In genomic region chr1:11746795-11747487, GRCh38 we compare ENCODE assay signal across 27 cellular contexts. TPM values are rescaled to one million over a fixed set of nuclear protein-coding genes. Genes with fewer than 3 reads are reported as not detected.
A peak's percentile ranks its signal among the peaks of the same experiment; 100 is the strongest.
DNase-seq lines count a peak whose midpoint lies in the region; ATAC-seq, FAIRE-seq and TF ChIP-seq lines count a peak whose summit lies in the region.
"Had no signal": no experiment of that assay in that cellular context is flagged by ENCODE, and none has a peak within 500 bp of the region (broad histone marks: within the 10 kb centered on the region; RNA-seq: fewer than 3 reads in every experiment).

No MANE protein-coding gene starts in this region.

- FAIRE-seq in K562 (lab: Jason Lieb, UNC): no peak
- FAIRE-seq: astrocyte, endothelial cell of umbilical vein had no signal

- 84% methylated on average over 20 of the region's 20 CpGs for WGBS in K562 (ENCODE audit: insufficient coverage, low coverage, missing lambda C conversion rate)

- H4K20me1 ChIP-seq in K562 (replicated peaks; ENCODE audit: control insufficient read depth, insufficient read depth, low read length) (no peaks in the 10 kb centered on the region), GM23338 (replicated peaks; ENCODE audit: insufficient read depth) (no peaks in the 10 kb centered on the region)

- peaks cover 12% of the 10 kb centered on the region for H3K27me3 Mint-ChIP-seq in GM23338 (ENCODE audit: insufficient read depth, low read depth, poor library complexity)
- H3K27me3 Mint-ChIP-seq: activated B cell treated with CpG ODN at 0.5 μM for 24 hours; activated naive CD8-positive, alpha-beta T cell treated with anti-CD3 and anti-CD28 coated beads for 36 hours; CD4-positive, alpha-beta T cell; naive thymus-derived CD8-positive, alpha-beta T cell had no signal

- no peaks in the 10 kb centered on the region for H3K9me3 ChIP-seq in K562 (replicated peaks; ENCODE audit: control insufficient read depth, insufficient read depth, low read depth, low read length)
- H3K9me3 ChIP-seq in right atrium auricular region: no peaks in the 10 kb centered on the region
- H3K9me3 ChIP-seq in HAP-1: no peaks in the 10 kb centered on the region
- H3K9me3 ChIP-seq: SJCRH30 had no signal

- intact Hi-C loops in K562 (cut with micrococcal nuclease): no loop called here

- H3K27me3 ChIP-seq in K562 (ENCODE audit: control insufficient read depth in 2 of 2, insufficient read depth in 2 of 2, low read length in 2 of 2) (no peaks in the 10 kb centered on the region), right atrium auricular region (no peaks in the 10 kb centered on the region), HAP-1 (ENCODE audit: low read depth) (no peaks in the 10 kb centered on the region), GM23338 (ENCODE audit: insufficient read depth) (no peaks in the 10 kb centered on the region)
- H3K27me3 ChIP-seq: SJCRH30 had no signal

- no peak overlapping the region for H3K27ac Mint-ChIP-seq in GM23338
- H3K27ac Mint-ChIP-seq: activated B cell treated with CpG ODN at 0.5 μM for 24 hours; activated naive CD8-positive, alpha-beta T cell treated with anti-CD3 and anti-CD28 coated beads for 36 hours; CD4-positive, alpha-beta T cell had no signal

- H3K9me1 ChIP-seq in K562 (ENCODE audit: control insufficient read depth, insufficient read depth, low read length): no peaks in the 10 kb centered on the region

- peaks cover 8% of the 10 kb centered on the region for H3K4me1 Mint-ChIP-seq in GM23338

- no TSS peak for BruUV-seq in K562 (replicated peaks; lab: Mats Ljungman, UMichigan)

- no peaks in the 10 kb centered on the region for H3K9me2 ChIP-seq in GM23338 (ENCODE audit: insufficient read depth)

- H3K36me3 Mint-ChIP-seq in GM23338 (ENCODE audit: low read depth): peaks cover 25% of the 10 kb centered on the region
- H3K36me3 Mint-ChIP-seq: activated naive CD8-positive, alpha-beta T cell treated with anti-CD3 and anti-CD28 coated beads for 36 hours had no signal

- no peaks in the 10 kb centered on the region for H3K9me3 Mint-ChIP-seq in GM23338
- H3K9me3 Mint-ChIP-seq: activated B cell treated with CpG ODN at 0.5 μM for 24 hours; activated naive CD8-positive, alpha-beta T cell treated with anti-CD3 and anti-CD28 coated beads for 36 hours; CD4-positive, alpha-beta T cell; naive thymus-derived CD8-positive, alpha-beta T cell had no signal

- POLR2A ChIA-PET in K562 (lab: Yijun Ruan, JAX): no interaction called here

- H3F3A ChIP-seq in GM23338 (replicated peaks; ENCODE audit: low read depth): peaks cover 5% of the 10 kb centered on the region; the same call in 1 of the 2 replicates

- H3K4me3 ChIP-seq in K562 (no peak overlapping the region), right atrium auricular region (no peak overlapping the region), HAP-1 (no peak overlapping the region), GM23338 (no peak overlapping the region)
- H3K4me3 ChIP-seq: SJCRH30 had no signal

- TF ChIP-seq EP300 in K562 (IDR thresholded peaks at IDR 0.05; ENCODE audit: low read length): no peak

- H3K27ac ChIP-seq in K562 (ENCODE audit: extremely low read depth, low read depth, low read length) (no peak overlapping the region), right atrium auricular region (peak overlapping the region; percentile 64 to 75), GM23338 (ENCODE audit: low read depth) (no peak overlapping the region)
- H3K27ac ChIP-seq: SJCRH30 had no signal

- CTCF ChIA-PET in K562 (lab: Yijun Ruan, JAX; ENCODE audit: low intra/inter-chr PET ratio): no interaction called here

- DNase-seq in NCI-H1694 (lab: John Stamatoyannopoulos, UW) (peak; percentile 69), K562 (ENCODE audit: extremely low read depth in 1 of 4, low spot score in 3 of 4) (no peak), right atrium auricular region (ENCODE audit: low spot score) (no peak), pons (ENCODE audit: low spot score) (peak; percentile 42), HAP-1 (ENCODE audit: low spot score in 2 of 2) (no peak), GM23338 (ENCODE audit: low spot score) (no peak), erythroblast (lab: John Stamatoyannopoulos, UW) (no peak)
- DNase-seq: activated B cell treated with CpG ODN at 0.5 μM for 24 hours; activated CD4-positive, alpha-beta T cell treated with anti-CD3 and anti-CD28 coated beads, Interleukin-2, amount 50 U/mL, for 4 hours; activated naive CD8-positive, alpha-beta T cell treated with anti-CD3 and anti-CD28 coated beads for 36 hours; CD4-positive, alpha-beta T cell; DMS 273 treated with DMSO at 0.1 percent for 48 hours; midbrain; naive thymus-derived CD8-positive, alpha-beta T cell; NCI-H1092 treated with DMSO at 0.1 percent for 48 hours; NCI-H1930; NCI-H69; posterior cingulate gyrus; SJCRH30; stimulated activated naive CD4-positive, alpha-beta T cell treated with Interleukin-2 at 50 U/mL for 16 hours had no signal

- ATAC-seq in K562 (no peak), GM23338 (no peak), HG02571 (IDR thresholded peaks at IDR 0.05; ENCODE audit: unreplicated experiment) (no peak)
- ATAC-seq: naive thymus-derived CD8-positive, alpha-beta T cell; sciatic nerve had no signal

- H3K79me2 ChIP-seq in K562 (ENCODE audit: control insufficient read depth, insufficient read depth, low read length) (peaks cover 3% of the 10 kb centered on the region; the same call in 2 of the 3 replicates), GM23338 (replicated peaks; ENCODE audit: insufficient read depth) (no peaks in the 10 kb centered on the region)

- in situ Hi-C loops in K562 (cut with MboI) (no loop called here), HAP-1 (cut with MboI; ENCODE audit: low sequenced_read_pairs) (no loop called here)

- peaks cover 13 to 48% of the 10 kb centered on the region in 2 experiments for H3K4me1 ChIP-seq in K562 (replicated peaks in 1 of 2; ENCODE audit: control insufficient read depth in 2 of 2, insufficient read depth in 2 of 2, low read length in 2 of 2)
- H3K4me1 ChIP-seq in right atrium auricular region: peaks cover 0 to 22% of the 10 kb centered on the region in 2 donors
- H3K4me1 ChIP-seq in HAP-1: no peaks in the 10 kb centered on the region
- no peaks in the 10 kb centered on the region for H3K4me1 ChIP-seq in GM23338 (ENCODE audit: insufficient read depth)
- H3K4me1 ChIP-seq: SJCRH30 had no signal

- TF ChIP-seq CTCF in K562 (IDR thresholded peaks at IDR 0.05 in 2 of 3, conservative IDR thresholded peaks at IDR 0.05 in 1 of 3; ENCODE audit: insufficient read depth in 2 of 3, low read depth in 1 of 3, low read length in 3 of 3) (no peak), right atrium auricular region (IDR thresholded peaks at IDR 0.05) (no peak), GM23338 (conservative IDR thresholded peaks at IDR 0.05; ENCODE audit: low read depth in 2 of 2) (no peak)

- H3K4me3 Mint-ChIP-seq in GM23338: no peak overlapping the region
- H3K4me3 Mint-ChIP-seq: activated B cell treated with CpG ODN at 0.5 μM for 24 hours; activated naive CD8-positive, alpha-beta T cell treated with anti-CD3 and anti-CD28 coated beads for 36 hours; CD4-positive, alpha-beta T cell; naive thymus-derived CD8-positive, alpha-beta T cell had no signal

- H2AFZ ChIP-seq in K562 (ENCODE audit: low read depth, low read length) (no peak overlapping the region), GM23338 (no peak overlapping the region)

- H3K4me2 ChIP-seq in K562 (ENCODE audit: insufficient read depth, low read length) (no peak overlapping the region), GM23338 (no peak overlapping the region)

- TF ChIP-seq POLR2A in K562 (conservative IDR thresholded peaks at IDR 0.05): no peak
- no peak for TF ChIP-seq POLR2A in erythroblast (IDR thresholded peaks at IDR 0.05; ENCODE audit: low read length)

- TF ChIP-seq RAD21 in K562 (CRISPR knock-in tag; conservative IDR thresholded peaks at IDR 0.05 in 1 of 2, IDR thresholded peaks at IDR 0.05 in 1 of 2): no peak

- peaks cover 56% of the 10 kb centered on the region; the same call in 2 of the 3 replicates for H3K36me3 ChIP-seq in K562 (ENCODE audit: control insufficient read depth, insufficient read depth, low read length)
- H3K36me3 ChIP-seq in right atrium auricular region: peaks cover 21% of the 10 kb centered on the region
- peaks cover 14% of the 10 kb centered on the region for H3K36me3 ChIP-seq in HAP-1 (replicated peaks)
- no peaks in the 10 kb centered on the region; the same call in 1 of the 2 replicates for H3K36me3 ChIP-seq in GM23338 (ENCODE audit: insufficient read depth)
- H3K36me3 ChIP-seq: SJCRH30 had no signal

- peak overlapping the region in 1 of 2 experiments; percentile 41; a peak in 1 of 4 replicates for H3K9ac ChIP-seq in K562 (ENCODE audit: insufficient read depth in 1 of 2, low read depth in 2 of 2, low read length in 2 of 2)

RNA-seq across cellular contexts. Expression of gene AGTRAP, which starts 11.0 kb away (rescaled TPM):
- 54.8 and 123 TPM in 2 replicates for total RNA-seq in K562 (2011; cell fraction: chromatin; rRNA removed; ENCODE audit: low replicate concordance)
- total RNA-seq in K562 (2011; cell fraction: nucleolus; rRNA removed): 175 TPM in 2 replicates
- 116 and 126 TPM in 2 replicates for total RNA-seq in K562 (2011; cell fraction: nucleoplasm; rRNA removed)
- total RNA-seq in K562 (2014; rRNA removed) (89.3 and 118 TPM in 2 replicates), K562 (2014; rRNA removed; fragmentation: Illumina TruSeq; extraction: Trizol) (15.5 and 26.8 TPM in 2 replicates), K562 (2015; rRNA removed; fragmentation: Illumina TruSeq; extraction: Trizol) (53.7 and 57.5 TPM in 2 replicates), K562 (2021) (81.6 and 85.8 TPM in 2 replicates), right atrium auricular region (10 to 100 TPM; 20.8 to 47.2 TPM)
- polyA plus RNA-seq in K562 (2011; rRNA removed) (48.5 and 76.2 TPM in 2 replicates), K562 (2014; fragmentation: Illumina TruSeq; extraction: Trizol) (81.4 and 99.0 TPM in 2 replicates), K562 (2014; fragmentation: Nextera tagmentation; extraction: Ambion mirVana) (10 to 100 TPM; 31.4 to 51.5 TPM), K562 (2014; rRNA removed) (105 TPM in 2 replicates), GM23338 (2016; fragmentation: Nextera tagmentation; extraction: Ambion mirVana) (79.0 and 79.4 TPM in 2 replicates)
- polyA plus RNA-seq in K562 (2011; cell fraction: cytosol; rRNA removed): 121 and 255 TPM in 2 replicates
- polyA plus RNA-seq in K562 (2011; cell fraction: nucleus; rRNA removed): 125 and 161 TPM in 2 replicates
- polyA plus RNA-seq in K562 (2012): 83.4 and 188 TPM in 2 replicates
- polyA minus RNA-seq in K562 (2011; rRNA and poly(A)+ RNA removed): 17.2 and 22.0 TPM in 2 replicates
- 47.0 and 66.3 TPM in 2 replicates for polyA minus RNA-seq in K562 (2011; cell fraction: cytosol; rRNA and poly(A)+ RNA removed)
- 18.8 and 20.9 TPM in 2 replicates for polyA minus RNA-seq in K562 (2011; cell fraction: nucleus; rRNA and poly(A)+ RNA removed)
- total RNA-seq in GM23338 (2014; rRNA removed; shearing (Covaris generic)): 88.7 and 102 TPM in 2 replicates

RNA-seq across cellular contexts. Expression of gene C1orf167, which starts 15.1 kb away (rescaled TPM):
- 2.8 and 5.6 TPM in 2 replicates for total RNA-seq in K562 (2011; cell fraction: chromatin; rRNA removed; ENCODE audit: low replicate concordance)
- total RNA-seq in K562 (2011; cell fraction: nucleolus; rRNA removed): 2.3 and 3.4 TPM in 2 replicates
- 2.1 TPM in 2 replicates for total RNA-seq in K562 (2011; cell fraction: nucleoplasm; rRNA removed)
- total RNA-seq in K562 (2014; rRNA removed) (0.37 and 0.73 TPM in 2 replicates), K562 (2014; rRNA removed; fragmentation: Illumina TruSeq; extraction: Trizol) (0.10 and 0.29 TPM in 2 replicates), K562 (2015; rRNA removed; fragmentation: Illumina TruSeq; extraction: Trizol) (0.22 and 0.53 TPM in 2 replicates), K562 (2021) (0.82 and 1.2 TPM in 2 replicates), right atrium auricular region (1 to 10 TPM in 1 of 2 donors, under 1 TPM in 1; 0.85 to 1.7 TPM)
- polyA plus RNA-seq in K562 (2011; rRNA removed) (0.29 and 0.73 TPM in 2 replicates), K562 (2014; fragmentation: Illumina TruSeq; extraction: Trizol) (0.29 and 0.31 TPM in 2 replicates), K562 (2014; fragmentation: Nextera tagmentation; extraction: Ambion mirVana) (not detected), K562 (2014; rRNA removed) (0.86 and 0.94 TPM in 2 replicates), GM23338 (2016; fragmentation: Nextera tagmentation; extraction: Ambion mirVana) (2.2 TPM in 2 replicates)
- polyA plus RNA-seq in K562 (2011; cell fraction: cytosol; rRNA removed): 0.31 and 0.53 TPM in 2 replicates
- polyA plus RNA-seq in K562 (2011; cell fraction: nucleus; rRNA removed): 2.2 and 3.2 TPM in 2 replicates
- 0.48 and 2.0 TPM in 2 replicates for polyA plus RNA-seq in K562 (2012)
- 0.14 and 0.27 TPM in 2 replicates for polyA minus RNA-seq in K562 (2011; rRNA and poly(A)+ RNA removed)
- 0.38 and 0.91 TPM in 2 replicates for polyA minus RNA-seq in K562 (2011; cell fraction: cytosol; rRNA and poly(A)+ RNA removed)
- polyA minus RNA-seq in K562 (2011; cell fraction: nucleus; rRNA and poly(A)+ RNA removed): 0.78 and 0.81 TPM in 2 replicates
- total RNA-seq in GM23338 (2014; rRNA removed; shearing (Covaris generic)): 1.7 and 6.0 TPM in 2 replicates
- total RNA-seq: activated B cell treated with CpG ODN at 0.5 μM for 24 hours; activated naive CD8-positive, alpha-beta T cell treated with anti-CD3 and anti-CD28 coated beads for 36 hours; astrocyte; CD4-positive, alpha-beta T cell; chondrocyte; endothelial cell of umbilical vein; H4; M059J; naive thymus-derived CD8-positive, alpha-beta T cell; SJCRH30 had no signal
- polyA plus RNA-seq: endothelial cell of umbilical vein; naive thymus-derived CD8-positive, alpha-beta T cell had no signal

RNA-seq across cellular contexts. Expression of gene DRAXIN, which starts 55.4 kb away (rescaled TPM):
- total RNA-seq in K562 (2011; cell fraction: chromatin; rRNA removed; ENCODE audit: low replicate concordance): not detected in 2 replicates
- total RNA-seq in K562 (2011; cell fraction: nucleolus; rRNA removed): not detected in 2 replicates
- total RNA-seq in K562 (2011; cell fraction: nucleoplasm; rRNA removed): not detected in 2 replicates
- total RNA-seq in K562 (2014; rRNA removed): not detected in 2 replicates
- total RNA-seq in K562 (2014; rRNA removed; fragmentation: Illumina TruSeq; extraction: Trizol): 0.04 TPM in 1 of 2 replicates, not detected in the other
- total RNA-seq in K562 (2015; rRNA removed; fragmentation: Illumina TruSeq; extraction: Trizol): under 0.01 TPM in 1 of 2 replicates, not detected in the other
- total RNA-seq in K562 (2021): not detected in 2 replicates
- polyA plus RNA-seq in K562 (2011; rRNA removed): 0.01 TPM in 1 of 2 replicates, not detected in the other
- polyA plus RNA-seq in K562 (2011; cell fraction: cytosol; rRNA removed): 0.01 TPM in 1 of 2 replicates, not detected in the other
- not detected in 2 replicates for polyA plus RNA-seq in K562 (2011; cell fraction: nucleus; rRNA removed)
- 0.01 TPM in 2 replicates for polyA plus RNA-seq in K562 (2012)
- polyA plus RNA-seq in K562 (2014; fragmentation: Illumina TruSeq; extraction: Trizol): not detected in 2 replicates
- under 1 TPM in 1 of 2 experiments, not detected in 1; 0.01 TPM for polyA plus RNA-seq in K562 (2014; fragmentation: Nextera tagmentation; extraction: Ambion mirVana)
- 0.01 TPM in 1 of 2 replicates, not detected in the other for polyA plus RNA-seq in K562 (2014; rRNA removed)
- polyA minus RNA-seq in K562 (2011; rRNA and poly(A)+ RNA removed): not detected in 2 replicates
- polyA minus RNA-seq in K562 (2011; cell fraction: cytosol; rRNA and poly(A)+ RNA removed): not detected in 2 replicates
- polyA minus RNA-seq in K562 (2011; cell fraction: nucleus; rRNA and poly(A)+ RNA removed): not detected in 2 replicates
- total RNA-seq in right atrium auricular region: not detected
- 22.6 and 23.0 TPM in 2 replicates for total RNA-seq in GM23338 (2014; rRNA removed; shearing (Covaris generic))
- polyA plus RNA-seq in GM23338 (2016; fragmentation: Nextera tagmentation; extraction: Ambion mirVana): 7.4 and 7.6 TPM in 2 replicates
- total RNA-seq: H4, sciatic nerve had no signal

RNA-seq across cellular contexts. Expression of gene MTHFR, which starts 58.8 kb away (rescaled TPM):
- total RNA-seq in K562 (2011; cell fraction: chromatin; rRNA removed; ENCODE audit: low replicate concordance): 242 and 493 TPM in 2 replicates
- total RNA-seq in K562 (2011; cell fraction: nucleolus; rRNA removed): 319 and 327 TPM in 2 replicates
- total RNA-seq in K562 (2011; cell fraction: nucleoplasm; rRNA removed): 296 TPM in 2 replicates
- total RNA-seq in K562 (2014; rRNA removed) (77.9 and 94.5 TPM in 2 replicates), K562 (2014; rRNA removed; fragmentation: Illumina TruSeq; extraction: Trizol) (45.3 and 45.6 TPM in 2 replicates), K562 (2015; rRNA removed; fragmentation: Illumina TruSeq; extraction: Trizol) (65.4 and 66.1 TPM in 2 replicates), K562 (2021) (94.1 and 104 TPM in 2 replicates), right atrium auricular region (10 to 100 TPM; 38.5 to 53.9 TPM)
- polyA plus RNA-seq in K562 (2011; rRNA removed) (47.6 and 56.6 TPM in 2 replicates), K562 (2014; fragmentation: Illumina TruSeq; extraction: Trizol) (62.6 and 78.7 TPM in 2 replicates), K562 (2014; fragmentation: Nextera tagmentation; extraction: Ambion mirVana) (1 to 10 TPM; 5.0 to 5.4 TPM), K562 (2014; rRNA removed) (57.3 and 72.7 TPM in 2 replicates), GM23338 (2016; fragmentation: Nextera tagmentation; extraction: Ambion mirVana) (5.7 and 6.9 TPM in 2 replicates)
- 49.3 and 67.6 TPM in 2 replicates for polyA plus RNA-seq in K562 (2011; cell fraction: cytosol; rRNA removed)
- polyA plus RNA-seq in K562 (2011; cell fraction: nucleus; rRNA removed): 62.6 and 87.9 TPM in 2 replicates
- polyA plus RNA-seq in K562 (2012): 59.9 and 109 TPM in 2 replicates
- polyA minus RNA-seq in K562 (2011; rRNA and poly(A)+ RNA removed): 103 and 105 TPM in 2 replicates
- polyA minus RNA-seq in K562 (2011; cell fraction: cytosol; rRNA and poly(A)+ RNA removed): 72.6 and 84.0 TPM in 2 replicates
- polyA minus RNA-seq in K562 (2011; cell fraction: nucleus; rRNA and poly(A)+ RNA removed): 87.4 and 136 TPM in 2 replicates
- total RNA-seq in GM23338 (2014; rRNA removed; shearing (Covaris generic)): 21.6 and 26.4 TPM in 2 replicates

RNA-seq across cellular contexts. Expression of gene CLCN6, which starts 59.0 kb away (rescaled TPM):
- 146 and 184 TPM in 2 replicates for total RNA-seq in K562 (2011; cell fraction: chromatin; rRNA removed; ENCODE audit: low replicate concordance)
- 89.9 and 94.4 TPM in 2 replicates for total RNA-seq in K562 (2011; cell fraction: nucleolus; rRNA removed)
- 121 and 143 TPM in 2 replicates for total RNA-seq in K562 (2011; cell fraction: nucleoplasm; rRNA removed)
- total RNA-seq in K562 (2014; rRNA removed): 10.0 and 10.6 TPM in 2 replicates
- total RNA-seq in K562 (2014; rRNA removed; fragmentation: Illumina TruSeq; extraction: Trizol): 11.4 TPM in 2 replicates
- total RNA-seq in K562 (2015; rRNA removed; fragmentation: Illumina TruSeq; extraction: Trizol): 13.6 and 13.9 TPM in 2 replicates
- 21.8 and 22.5 TPM in 2 replicates for total RNA-seq in K562 (2021)
- polyA plus RNA-seq in K562 (2011; rRNA removed): 13.6 and 22.6 TPM in 2 replicates
- polyA plus RNA-seq in K562 (2011; cell fraction: cytosol; rRNA removed): 10.5 and 18.0 TPM in 2 replicates
- 89.4 and 98.5 TPM in 2 replicates for polyA plus RNA-seq in K562 (2011; cell fraction: nucleus; rRNA removed)
- 16.6 and 16.7 TPM in 2 replicates for polyA plus RNA-seq in K562 (2012)
- polyA plus RNA-seq in K562 (2014; fragmentation: Illumina TruSeq; extraction: Trizol): 18.3 and 20.9 TPM in 2 replicates
- polyA plus RNA-seq in K562 (2014; fragmentation: Nextera tagmentation; extraction: Ambion mirVana): 1 to 10 TPM; 2.0 to 3.1 TPM
- polyA plus RNA-seq in K562 (2014; rRNA removed): 21.5 and 23.1 TPM in 2 replicates
- polyA minus RNA-seq in K562 (2011; rRNA and poly(A)+ RNA removed): 19.0 and 22.2 TPM in 2 replicates
- polyA minus RNA-seq in K562 (2011; cell fraction: cytosol; rRNA and poly(A)+ RNA removed): 10.5 and 10.8 TPM in 2 replicates
- polyA minus RNA-seq in K562 (2011; cell fraction: nucleus; rRNA and poly(A)+ RNA removed): 18.2 and 38.1 TPM in 2 replicates
- total RNA-seq in right atrium auricular region: 10 to 100 TPM; 14.8 to 15.2 TPM
- 16.3 and 22.6 TPM in 2 replicates for total RNA-seq in GM23338 (2014; rRNA removed; shearing (Covaris generic))
- 13.0 and 16.0 TPM in 2 replicates for polyA plus RNA-seq in GM23338 (2016; fragmentation: Nextera tagmentation; extraction: Ambion mirVana)

Comparison
In these comparisons a context has a peak if more than half of its experiments do, and no peak if none do; other contexts are left out.
1. DNase-seq: peak in NCI-H1694 (single experiment) and pons (single experiment); none in K562 (0 of 4), right atrium auricular region (single experiment), HAP-1 (0 of 2), GM23338 (single experiment) and erythroblast (0 of 2).
2. H3K27ac ChIP-seq: peak in right atrium auricular region (2 of 2); none in K562 (single experiment) and GM23338 (single experiment).
3. RNA of gene DRAXIN, which starts 55.4 kb away (total RNA-seq): 22.6 to 23.0 TPM in GM23338; under 0.01 to 0.04 TPM in K562 and not detected in right atrium auricular region; every median in the first group is over 10 times any median in the second.